16 cellular contexts compared by ENCODE assay signal in genomic region chr9:86341007-86341491, GRCh38. TPM values are rescaled to one million over a fixed set of nuclear protein-coding genes. Genes with fewer than 3 reads are reported as not detected.
DNase-seq lines count a peak whose midpoint lies in the region; ATAC-seq, FAIRE-seq and TF ChIP-seq lines count a peak whose summit lies in the region.
"Had no signal": no experiment of that assay in that cellular context is flagged by ENCODE, and none has a peak within 500 bp of the region (broad histone marks: within the 10 kb centered on the region; RNA-seq: fewer than 3 reads in every experiment).

No MANE protein-coding gene starts in this region.

- peaks cover 5% of the 10 kb centered on the region for H3K4me1 ChIP-seq in IMR-90 (ENCODE audit: control insufficient read depth, insufficient read depth, low read length)
- H3K4me1 ChIP-seq in smooth muscle cell (ENCODE audit: low read depth): no peaks in the 10 kb centered on the region
- H3K4me1 ChIP-seq in small intestine (ENCODE audit: control insufficient read depth in 2 of 2, insufficient read depth in 1 of 2, low read depth in 1 of 2, low read length in 1 of 2): peaks cover 0 to 2% of the 10 kb centered on the region in 2 donors
- H3K4me1 ChIP-seq in esophagus muscularis mucosa: no peaks in the 10 kb centered on the region
- H3K4me1 ChIP-seq: psoas muscle, SJCRH30 had no signal

- no peak overlapping the region for H4K8ac ChIP-seq in IMR-90 (ENCODE audit: low read depth in 2 of 2, low read length in 2 of 2)

- TF ChIP-seq RAD21 in IMR-90 (IDR thresholded peaks at IDR 0.05; ENCODE audit: low read length): no peak

- TF ChIP-seq CTCF in IMR-90 (conservative IDR thresholded peaks at IDR 0.05; ENCODE audit: low read depth, low read length): no peak
- no peak for TF ChIP-seq CTCF in brain microvascular endothelial cell (IDR thresholded peaks at IDR 0.05; ENCODE audit: low read depth, low read length, missing control alignments)
- TF ChIP-seq CTCF in smooth muscle cell (IDR thresholded peaks at IDR 0.05; ENCODE audit: borderline replicate concordance, insufficient read depth, poor library complexity, severe bottlenecking): no peak
- no peak for TF ChIP-seq CTCF in esophagus muscularis mucosa (IDR thresholded peaks at IDR 0.05)

- WGBS in IMR-90 (ENCODE audit: extremely low coverage in 2 of 2, insufficient read length in 1 of 2), 2 experiments: 100% methylated on average over 1 of the region's 3 CpGs; no CpG with 5 or more reads in 1 of the 2 experiments
- 97% methylated on average over 3 of the region's 3 CpGs for WGBS in smooth muscle cell (ENCODE audit: low lambda C conversion rate)
- WGBS in small intestine, 3 donors: 81 to 82% (median 81%) methylated on average over 3 of the region's 3 CpGs
- 81% methylated on average over 3 of the region's 3 CpGs for WGBS in esophagus muscularis mucosa

- no peak overlapping the region for H3K4me3 Mint-ChIP-seq in activated CD8-positive, alpha-beta memory T cell treated with anti-CD3 and anti-CD28 coated beads, Interleukin-2, amount 10 ng/mL, durations not matched to agents 7 days and 5 days

- H3K4ac ChIP-seq in IMR-90 (ENCODE audit: low read depth, low read length): no peak overlapping the region

- TF ChIP-seq EP300 in esophagus muscularis mucosa (IDR thresholded peaks at IDR 0.05): no peak

- H3K4me2 ChIP-seq in IMR-90 (ENCODE audit: low read depth, low read length) (peak overlapping the region; percentile 2; the same call in 1 of the 2 replicates), smooth muscle cell (no peak overlapping the region)

- H3K9me1 ChIP-seq in IMR-90 (ENCODE audit: insufficient read depth, low read length): 0 out of 2 replicates have a peak, but pooled peaks cover 4% of the 10 kb centered on the region

- no peaks in the 10 kb centered on the region for H3K79me2 ChIP-seq in smooth muscle cell (ENCODE audit: low read depth)

- H3K36me3 ChIP-seq in IMR-90 (ENCODE audit: control insufficient read depth, insufficient read depth, low read length): peaks cover 42% of the 10 kb centered on the region
- H3K36me3 ChIP-seq in brain microvascular endothelial cell (replicated peaks): peaks cover 51% of the 10 kb centered on the region
- peaks cover 56% of the 10 kb centered on the region for H3K36me3 ChIP-seq in smooth muscle cell (ENCODE audit: low read depth)
- H3K36me3 ChIP-seq in small intestine (ENCODE audit: control insufficient read depth in 2 of 2, insufficient read depth in 2 of 2, low read length in 2 of 2): peaks cover 15 to 32% of the 10 kb centered on the region in 2 donors
- H3K36me3 ChIP-seq in esophagus muscularis mucosa: peaks cover 68 to 98% (median 90%) of the 10 kb centered on the region in 4 donors

- H2BK5ac ChIP-seq in IMR-90 (ENCODE audit: low read depth, low read length, poor library complexity, severe bottlenecking): no peak overlapping the region

- no peak for FAIRE-seq in small intestine (lab: Jason Lieb, UNC)

- H2AFZ ChIP-seq in IMR-90 (replicated peaks; ENCODE audit: low read length, poor library complexity) (no peak overlapping the region), smooth muscle cell (ENCODE audit: low read depth) (no peak overlapping the region)

- H3K27ac Mint-ChIP-seq in activated CD8-positive, alpha-beta memory T cell treated with anti-CD3 and anti-CD28 coated beads, Interleukin-2, amount 10 ng/mL, durations not matched to agents 7 days and 5 days: peak overlapping the region; percentile 3

- H3K56ac ChIP-seq in IMR-90 (ENCODE audit: extremely low read depth, insufficient read depth, low read length): no peak overlapping the region

- intact Hi-C loops in IMR-90 (cut with micrococcal nuclease) (no loop called here), esophagus muscularis mucosa (cut with DNase I) (no loop called here)

- peaks cover 52% of the 10 kb centered on the region for H3K4me1 Mint-ChIP-seq in activated CD8-positive, alpha-beta memory T cell treated with anti-CD3 and anti-CD28 coated beads, Interleukin-2, amount 10 ng/mL, durations not matched to agents 7 days and 5 days

- H3K18ac ChIP-seq in IMR-90 (ENCODE audit: low read depth, low read length): no peak overlapping the region

- H3K36me3 Mint-ChIP-seq in activated CD8-positive, alpha-beta memory T cell treated with anti-CD3 and anti-CD28 coated beads, Interleukin-2, amount 10 ng/mL, durations not matched to agents 7 days and 5 days: peaks cover 70% of the 10 kb centered on the region

- H3K9me3 ChIP-seq in IMR-90 (ENCODE audit: control insufficient read depth, insufficient read depth, low read length) (no peaks in the 10 kb centered on the region), smooth muscle cell (replicated peaks; ENCODE audit: low read depth) (no peaks in the 10 kb centered on the region), small intestine (ENCODE audit: control insufficient read depth, low read depth) (no peaks in the 10 kb centered on the region), esophagus muscularis mucosa (no peaks in the 10 kb centered on the region)
- H3K9me3 ChIP-seq: psoas muscle, SJCRH30, suprapubic skin had no signal

- H3K27me3 Mint-ChIP-seq in activated CD8-positive, alpha-beta memory T cell treated with anti-CD3 and anti-CD28 coated beads, Interleukin-2, amount 10 ng/mL, durations not matched to agents 7 days and 5 days: no peaks in the 10 kb centered on the region

- no TSS peak for BruUV-seq in IMR-90 (replicated peaks; lab: Mats Ljungman, UMichigan)

- no peak overlapping the region for H4K5ac ChIP-seq in IMR-90 (ENCODE audit: low read depth, low read length)

- H3K27ac ChIP-seq in IMR-90 (ENCODE audit: insufficient read depth, low read length): no peak overlapping the region
- H3K27ac ChIP-seq in brain microvascular endothelial cell: peak overlapping the region; percentile 15
- H3K27ac ChIP-seq in smooth muscle cell (ENCODE audit: low read depth): peak overlapping the region; percentile 2
- H3K27ac ChIP-seq in small intestine (ENCODE audit: low read depth in 1 of 2, low read length in 1 of 2): no peak overlapping the region
- no peak overlapping the region for H3K27ac ChIP-seq in esophagus muscularis mucosa (replicated peaks in 1 of 4)
- H3K27ac ChIP-seq: psoas muscle, SJCRH30, suprapubic skin had no signal

- no peak overlapping the region for H2AK5ac ChIP-seq in IMR-90 (ENCODE audit: low read depth, low read length)

- H2AK9ac ChIP-seq in IMR-90 (replicated peaks; ENCODE audit: low read depth, low read length, poor library complexity): no peak overlapping the region

- H4K91ac ChIP-seq in IMR-90 (ENCODE audit: insufficient read depth, low read depth, low read length): no peak overlapping the region

- H3K14ac ChIP-seq in IMR-90 (replicated peaks; ENCODE audit: low read depth, low read length): no peak overlapping the region; the same call in 1 of the 2 replicates

- H4K20me1 ChIP-seq in IMR-90 (ENCODE audit: insufficient read depth, low read length): no peaks in the 10 kb centered on the region; the same call in 1 of the 2 replicates
- H4K20me1 ChIP-seq in smooth muscle cell (ENCODE audit: low read depth): peaks cover 14% of the 10 kb centered on the region

- no peaks in the 10 kb centered on the region for H3F3A ChIP-seq in smooth muscle cell (ENCODE audit: low read depth)

- POLR2A ChIA-PET in IMR-90 (lab: Charles Lee; ENCODE audit: unreplicated experiment): no interaction called here

- peaks cover 7 to 20% of the 10 kb centered on the region in 2 experiments for H3K79me1 ChIP-seq in IMR-90 (ENCODE audit: low read depth in 1 of 2, low read length in 2 of 2)

- CTCF ChIA-PET in activated CD8-positive, alpha-beta memory T cell treated with anti-CD3 and anti-CD28 coated beads, Interleukin-2, amount 10 ng/mL, durations not matched to agents 7 days and 5 days (lab: Charles Lee): interaction anchor here (5.6 kb wide), 1 partner anchor 9 kb away, joined by 33 read pairs; no protein-coding TSS in a partner anchor
- CTCF ChIA-PET in IMR-90 (lab: Yijun Ruan, JAX): interaction anchor here (0.5 kb wide), 1 partner anchor 370 kb away, joined by 3 read pairs; no protein-coding TSS in a partner anchor

- TF ChIP-seq POLR2A in IMR-90 (IDR thresholded peaks at IDR 0.05; ENCODE audit: low read depth, low read length): no peak
- no peak for TF ChIP-seq POLR2A in esophagus muscularis mucosa (IDR thresholded peaks at IDR 0.05; ENCODE audit: low read depth)

- dilution Hi-C loops in IMR-90 (cut with HindIII; ENCODE audit: low sequenced_read_pairs, unreplicated experiment): no loop called here

- no peaks in the 10 kb centered on the region for H3K27me3 ChIP-seq in IMR-90 (ENCODE audit: control insufficient read depth, insufficient read depth, low read length)
- no peaks in the 10 kb centered on the region for H3K27me3 ChIP-seq in brain microvascular endothelial cell (replicated peaks)
- H3K27me3 ChIP-seq in smooth muscle cell (ENCODE audit: low read depth): no peaks in the 10 kb centered on the region
- no peaks in the 10 kb centered on the region for H3K27me3 ChIP-seq in small intestine (ENCODE audit: control insufficient read depth in 2 of 2, insufficient read depth in 2 of 2, low read length in 2 of 2)
- no peaks in the 10 kb centered on the region for H3K27me3 ChIP-seq in esophagus muscularis mucosa
- H3K27me3 ChIP-seq: SJCRH30, suprapubic skin had no signal

- in situ Hi-C loops in IMR-90 (cut with MboI; ENCODE audit: low sequenced_read_pairs) (no loop called here), brain microvascular endothelial cell (cut with HindIII; ENCODE audit: low pct_ligation_motif_present, low sequenced_read_pairs) (no loop called here)

- no peak overlapping the region for H3K23ac ChIP-seq in IMR-90 (ENCODE audit: low read depth, low read length)

- H2BK20ac ChIP-seq in IMR-90 (ENCODE audit: low read depth, low read length): no peak overlapping the region

- H2BK15ac ChIP-seq in IMR-90 (ENCODE audit: low read depth, low read length): no peak overlapping the region

- no peak for ATAC-seq in activated CD8-positive, alpha-beta memory T cell treated with anti-CD3 and anti-CD28 coated beads, Interleukin-2, amount 10 ng/mL, durations not matched to agents 7 days and 5 days
- ATAC-seq in IMR-90 (ENCODE audit: low read depth): no peak; the same call in 1 of the 2 replicates
- ATAC-seq: HCT116, psoas muscle had no signal

- H2BK120ac ChIP-seq in IMR-90 (ENCODE audit: low read depth, low read length): no peak overlapping the region

- no peak for DNase-seq in activated CD8-positive, alpha-beta memory T cell treated with anti-CD3 and anti-CD28 coated beads, Interleukin-2, amount 10 ng/mL, durations not matched to agents 7 days and 5 days
- no peak for DNase-seq in activated CD8-positive, alpha-beta memory T cell treated with anti-CD3 and anti-CD28 coated beads for 24 hours
- no peak for DNase-seq in IMR-90
- DNase-seq in brain microvascular endothelial cell: no peak
- no peak for DNase-seq in smooth muscle cell (lab: John Stamatoyannopoulos, UW; ENCODE audit: unreplicated experiment)
- DNase-seq in effector CD8-positive, alpha-beta T cell (lab: John Stamatoyannopoulos, UW): no peak
- DNase-seq in small intestine: no peak
- DNase-seq in esophagus muscularis mucosa (ENCODE audit: extremely low spot score): no peak
- DNase-seq: activated CD4-positive, alpha-beta T cell treated with anti-CD3 and anti-CD28 coated beads for 1 hour; activated naive CD4-positive, alpha-beta T cell treated with anti-CD3 and anti-CD28 coated beads, Interleukin-2, amount 50 U/mL, for 16 hours; mesendoderm; NCI-H510A; psoas muscle; SJCRH30 had no signal

- no peaks in the 10 kb centered on the region for H3K9me3 Mint-ChIP-seq in activated CD8-positive, alpha-beta memory T cell treated with anti-CD3 and anti-CD28 coated beads, Interleukin-2, amount 10 ng/mL, durations not matched to agents 7 days and 5 days (ENCODE audit: low read depth)

- H3K4me3 ChIP-seq in IMR-90 (ENCODE audit: insufficient read depth, low read depth, low read length) (no peak overlapping the region), brain microvascular endothelial cell (ENCODE audit: low read depth, low read length) (no peak overlapping the region), smooth muscle cell (no peak overlapping the region), small intestine (ENCODE audit: low read depth in 1 of 2, low read length in 2 of 2) (no peak overlapping the region), esophagus muscularis mucosa (no peak overlapping the region)
- H3K4me3 ChIP-seq: psoas muscle, SJCRH30, suprapubic skin had no signal

- H3K9ac ChIP-seq in IMR-90 (ENCODE audit: low read depth, low read length) (no peak overlapping the region), smooth muscle cell (ENCODE audit: low read depth) (no peak overlapping the region)

RNA-seq across cellular contexts. Expression of gene TUT7, which starts 13.2 kb away (rescaled TPM):
- total RNA-seq in activated CD8-positive, alpha-beta memory T cell treated with anti-CD3 and anti-CD28 coated beads, Interleukin-2, amount 10 ng/mL, durations not matched to agents 7 days and 5 days: 10 to 100 TPM; 44.9 to 46.7 TPM
- total RNA-seq in IMR-90 (2012; rRNA removed) (33.3 and 58.3 TPM in 2 replicates), smooth muscle cell (35.7 and 43.9 TPM in 2 replicates), esophagus muscularis mucosa (10 to 100 TPM; 24.5 to 33.0 (median 30.9) TPM)
- polyA plus RNA-seq in IMR-90 (2012; rRNA removed) (13.3 and 14.4 TPM in 2 replicates), smooth muscle cell (14.9 and 16.0 TPM in 2 replicates), small intestine (10 to 100 TPM; 11.1 to 28.6 (median 17.8) TPM)
- 1.1 and 3.5 TPM in 2 replicates for polyA plus RNA-seq in IMR-90 (2012; cell fraction: cytosol; rRNA removed)
- polyA plus RNA-seq in IMR-90 (2012; cell fraction: nucleus; rRNA removed; ENCODE audit: low replicate concordance): 1.2 and 18.6 TPM in 2 replicates

RNA-seq across cellular contexts. Expression of gene ISCA1, which starts 58.7 kb away (rescaled TPM):
- total RNA-seq in activated CD8-positive, alpha-beta memory T cell treated with anti-CD3 and anti-CD28 coated beads, Interleukin-2, amount 10 ng/mL, durations not matched to agents 7 days and 5 days: 10 to 100 TPM; 16.3 to 20.0 TPM
- total RNA-seq in IMR-90 (2012; rRNA removed) (14.7 and 26.4 TPM in 2 replicates), smooth muscle cell (36.8 and 38.9 TPM in 2 replicates), esophagus muscularis mucosa (10 to 100 TPM; 37.0 to 56.5 (median 40.5) TPM)
- polyA plus RNA-seq in IMR-90 (2012; rRNA removed) (14.0 and 15.1 TPM in 2 replicates), smooth muscle cell (19.8 and 25.3 TPM in 2 replicates), small intestine (10 to 100 TPM; 28.0 to 38.6 (median 38.5) TPM)
- 3.7 and 4.1 TPM in 2 replicates for polyA plus RNA-seq in IMR-90 (2012; cell fraction: cytosol; rRNA removed)
- 2.8 and 14.3 TPM in 2 replicates for polyA plus RNA-seq in IMR-90 (2012; cell fraction: nucleus; rRNA removed; ENCODE audit: low replicate concordance)

Comparison
In these comparisons a context has a peak if more than half of its experiments do, and no peak if none do; other contexts are left out.
1. H3K27ac ChIP-seq: peak in brain microvascular endothelial cell (single experiment) and smooth muscle cell (single experiment); none in IMR-90 (single experiment), small intestine (0 of 2) and esophagus muscularis mucosa (0 of 4).